Comparison of ENCODE assay signal across 10 cellular contexts in the genomic region with DNA sequence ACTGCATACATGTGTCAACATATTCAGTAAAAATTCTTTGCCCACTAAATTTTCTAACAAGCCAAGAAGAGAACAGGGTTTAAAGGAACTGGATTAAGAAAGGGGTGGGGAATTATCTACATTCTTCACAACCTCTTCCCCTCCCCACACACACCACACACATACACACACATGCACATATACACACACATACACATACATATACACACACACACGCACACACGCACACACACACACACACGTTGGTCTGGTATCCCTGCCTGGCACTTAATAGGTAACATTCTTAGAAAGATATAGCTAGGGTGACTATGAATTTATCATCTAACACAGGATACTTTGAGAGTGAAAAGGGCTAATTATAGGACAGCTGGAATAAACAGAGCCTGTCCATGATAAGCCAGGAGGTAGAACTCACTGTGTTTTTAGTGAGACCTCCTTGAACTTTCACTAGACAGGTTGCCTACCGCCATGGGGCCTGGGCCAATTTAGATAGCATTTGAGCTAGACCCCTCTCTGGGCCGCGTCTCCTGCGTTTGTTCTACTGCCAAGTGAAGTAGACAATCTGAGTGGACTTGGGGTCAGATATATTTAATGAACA. TPM values are rescaled to one million over a fixed set of nuclear protein-coding genes. Genes with fewer than 3 reads are reported as not detected.
DNase-seq lines count a peak whose midpoint lies in the region; ATAC-seq and TF ChIP-seq lines count a peak whose summit lies in the region.
"Had no signal": no experiment of that assay in that cellular context is flagged by ENCODE, and none has a peak within 500 bp of the region (broad histone marks: within the 10 kb centered on the region; RNA-seq: fewer than 3 reads in every experiment).

No MANE protein-coding gene starts in this region.

- BruUV-seq in HCT116 (replicated peaks; lab: Mats Ljungman, UMichigan), result no TSS peak

- peaks cover 6% of the 10 kb centered on the region for H3K27me3 Mint-ChIP-seq in nephron progenitor cell (ENCODE audit: low read depth, poor library complexity)

- H3K27ac Mint-ChIP-seq in nephron progenitor cell, result no peak overlapping the region
- H3K27ac Mint-ChIP-seq: nephron had no signal

- no peaks in the 10 kb centered on the region for H3K9me3 ChIP-seq in HCT116 (ENCODE audit: control insufficient read depth in 1 of 2, insufficient read depth in 1 of 2, low read depth in 1 of 2, low read length in 2 of 2)
- no peaks in the 10 kb centered on the region for H3K9me3 ChIP-seq in body of pancreas

- no peaks in the 10 kb centered on the region for H3K9me2 ChIP-seq in HCT116 (ENCODE audit: insufficient read depth)

- H3K36me3 Mint-ChIP-seq in nephron progenitor cell (ENCODE audit: low read depth), result peaks cover 6% of the 10 kb centered on the region

- TF ChIP-seq POLR2A in HCT116 (IDR thresholded peaks at IDR 0.05; ENCODE audit: borderline replicate concordance, extremely low read depth, insufficient read depth, insufficient read length) (no peak), body of pancreas (IDR thresholded peaks at IDR 0.05) (no peak)

- CTCF ChIA-PET in HCT116 (lab: Charles Lee) (no interaction called here), HEK293T (lab: Yijun Ruan, JAX) (no interaction called here)

- H3K27ac ChIP-seq in ACC112 (ENCODE audit: low read depth, low read length), result no peak overlapping the region
- H3K27ac ChIP-seq in HCT116 (ENCODE audit: low read depth, low read length), result peak overlapping the region; percentile 62; the same call in 1 of the 2 replicates
- peak overlapping the region; percentile 0 to 93 (median 84) for H3K27ac ChIP-seq in body of pancreas

- no peaks in the 10 kb centered on the region for H3K36me3 ChIP-seq in ACC112 (ENCODE audit: insufficient read depth, low read length)
- no peaks in the 10 kb centered on the region for H3K36me3 ChIP-seq in HCT116 (ENCODE audit: control insufficient read depth in 1 of 2, insufficient read depth in 2 of 2, low read length in 2 of 2)
- H3K36me3 ChIP-seq in body of pancreas (replicated peaks in 1 of 2; ENCODE audit: insufficient read depth in 1 of 2, low read depth in 2 of 2), result no peaks in the 10 kb centered on the region

- WGBS in body of pancreas, 2 donors, result 35% methylated on average over 7 of the region's 7 CpGs

- H3K4me1 Mint-ChIP-seq in nephron progenitor cell, result no peaks in the 10 kb centered on the region
- H3K4me1 Mint-ChIP-seq: nephron had no signal

- DNase-seq in HCT116 (ENCODE audit: low read depth, low spot score) (no peak), body of pancreas (no peak), nephron progenitor cell (peak; percentile 5), amniotic stem cell (lab: John Stamatoyannopoulos, UW) (no peak), NCI-H1105 (lab: John Stamatoyannopoulos, UW) (no peak), HEK293T (ENCODE audit: extremely low spot score) (no peak), NCI-H2196 treated with DMSO at 0.1 percent for 48 hours (lab: John Stamatoyannopoulos, UW; ENCODE audit: unreplicated experiment) (no peak)
- DNase-seq: activated CD8-positive, alpha-beta memory T cell treated with anti-CD3 and anti-CD28 coated beads for 24 hours had no signal

- no peak overlapping the region for H3K4me3 Mint-ChIP-seq in nephron progenitor cell
- H3K4me3 Mint-ChIP-seq: nephron had no signal

- H3K27me3 ChIP-seq in ACC112 (ENCODE audit: insufficient read depth, low read length), result no peaks in the 10 kb centered on the region
- no peaks in the 10 kb centered on the region for H3K27me3 ChIP-seq in HCT116 (ENCODE audit: insufficient read depth, low read length)
- no peaks in the 10 kb centered on the region for H3K27me3 ChIP-seq in body of pancreas

- H3K9ac ChIP-seq in HCT116 (ENCODE audit: low read length), result no peak overlapping the region

- H3K4me2 ChIP-seq in HCT116 (ENCODE audit: low read length), result peak overlapping the region; percentile 95

- H3K79me2 ChIP-seq in ACC112 (ENCODE audit: control insufficient read depth, insufficient read depth, low read length, unreplicated experiment), result peaks cover 26% of the 10 kb centered on the region
- peaks cover 12% of the 10 kb centered on the region; the same call in 1 of the 2 replicates for H3K79me2 ChIP-seq in HCT116 (ENCODE audit: insufficient read depth, low read length)

- ATAC-seq in HCT116 (no peak), body of pancreas (no peak)

- intact Hi-C loops in HCT116 (cut with micrococcal nuclease) (loop anchor here (5.0 to 10.0 kb wide), 2 partner anchors 67 to 755 kb away; partner anchors contain the start of gene CCDC7), body of pancreas (cut with DNase I) (loop anchor here (10.0 kb wide), 1 partner anchor 75 kb away; no protein-coding TSS in a partner anchor)

- H3K9me3 Mint-ChIP-seq in nephron progenitor cell, result peaks cover 6% of the 10 kb centered on the region
- H3K9me3 Mint-ChIP-seq: nephron had no signal

- H3K4me1 ChIP-seq in ACC112 (ENCODE audit: control insufficient read depth, insufficient read depth, low read length, unreplicated experiment) (peaks cover 10% of the 10 kb centered on the region), HCT116 (ENCODE audit: control insufficient read depth in 1 of 2, insufficient read depth in 2 of 2, low read length in 2 of 2) (peaks cover 22 to 42% of the 10 kb centered on the region in 2 experiments; a peak in 3 of 4 replicates), body of pancreas (peaks cover 14% of the 10 kb centered on the region)

- H2AFZ ChIP-seq in ACC112 (ENCODE audit: low read length, unreplicated experiment) (peak overlapping the region; percentile 62), HCT116 (ENCODE audit: low read depth, low read length, poor library complexity, severe bottlenecking) (peak overlapping the region; percentile 88)

- H3K4me3 ChIP-seq in ACC112 (ENCODE audit: low read depth, low read length) (peak overlapping the region; percentile 86), HCT116 (replicated peaks in 1 of 2; ENCODE audit: low read depth in 1 of 2, low read length in 2 of 2) (no peak overlapping the region), body of pancreas (no peak overlapping the region)

- POLR2A ChIA-PET in HCT116 (lab: Charles Lee) (no interaction called here), HEK293T (lab: Yijun Ruan, JAX) (interaction anchor here (3.8 kb wide), 1 partner anchor 65 kb away, joined by 24 read pairs; the partner anchor contains the start of gene CCDC7)

- RAD21 ChIA-PET in HCT116 (lab: Charles Lee; ENCODE audit: low non-redundant PET in 1 of 2, low total read pairs in 2 of 2, uncharacterized antibody in 2 of 2, unreplicated experiment in 2 of 2), result no interaction called here

- TF ChIP-seq CTCF in HCT116 (IDR thresholded peaks at IDR 0.05 in 2 of 3, conservative IDR thresholded peaks at IDR 0.05 in 1 of 3; ENCODE audit: borderline replicate concordance in 1 of 3, insufficient read depth in 1 of 3, low read depth in 2 of 3, low read length in 2 of 3) (no peak), body of pancreas (IDR thresholded peaks at IDR 0.05) (no peak), nephron progenitor cell (IDR thresholded peaks at IDR 0.05) (no peak)

- no peaks in the 10 kb centered on the region for H4K20me1 ChIP-seq in HCT116 (ENCODE audit: insufficient read depth)

- TF ChIP-seq RAD21 in HCT116 (IDR thresholded peaks at IDR 0.05; ENCODE audit: low read depth), result no peak

TF ChIP-seq in HCT116, 20 proteins besides CTCF, POLR2A, EP300 and RAD21:
- peak; percentile 3; the same call in 1 of the 2 replicates for TF ChIP-seq FOSL1 (IDR thresholded peaks at IDR 0.05; ENCODE audit: low read depth)
- no peak for TF ChIP-seq ELF1 (IDR thresholded peaks at IDR 0.05; ENCODE audit: borderline replicate concordance, low read depth)
- TF ChIP-seq JUND (IDR thresholded peaks at IDR 0.05), result peak; percentile 6; the same call in 1 of the 2 replicates

TF ChIP-seq in HEK293T, 16 proteins besides CTCF, POLR2A, EP300 and RAD21:
- TF ChIP-seq HDGF (IDR thresholded peaks at IDR 0.05; ENCODE audit: borderline replicate concordance) (no peak), LEF1 (IDR thresholded peaks at IDR 0.05; ENCODE audit: borderline replicate concordance) (no peak), CTBP1 (IDR thresholded peaks at IDR 0.05; ENCODE audit: borderline replicate concordance) (no peak), FOXA1 (IDR thresholded peaks at IDR 0.05) (no peak), L3MBTL2 (conservative IDR thresholded peaks at IDR 0.05) (no peak), SP1 (IDR thresholded peaks at IDR 0.05) (no peak), FOXK2 (IDR thresholded peaks at IDR 0.05) (no peak), TARDBP (IDR thresholded peaks at IDR 0.05) (no peak), ZNF384 (IDR thresholded peaks at IDR 0.05) (no peak), FOXM1 (IDR thresholded peaks at IDR 0.05; ENCODE audit: borderline replicate concordance) (no peak), NFRKB (IDR thresholded peaks at IDR 0.05) (no peak), SUZ12 (IDR thresholded peaks at IDR 0.05) (no peak), ARNT (IDR thresholded peaks at IDR 0.05) (no peak), BHLHE40 (IDR thresholded peaks at IDR 0.05; ENCODE audit: borderline replicate concordance) (no peak), ELF4 (IDR thresholded peaks at IDR 0.05) (no peak)
- TF ChIP-seq, protein P1, sequence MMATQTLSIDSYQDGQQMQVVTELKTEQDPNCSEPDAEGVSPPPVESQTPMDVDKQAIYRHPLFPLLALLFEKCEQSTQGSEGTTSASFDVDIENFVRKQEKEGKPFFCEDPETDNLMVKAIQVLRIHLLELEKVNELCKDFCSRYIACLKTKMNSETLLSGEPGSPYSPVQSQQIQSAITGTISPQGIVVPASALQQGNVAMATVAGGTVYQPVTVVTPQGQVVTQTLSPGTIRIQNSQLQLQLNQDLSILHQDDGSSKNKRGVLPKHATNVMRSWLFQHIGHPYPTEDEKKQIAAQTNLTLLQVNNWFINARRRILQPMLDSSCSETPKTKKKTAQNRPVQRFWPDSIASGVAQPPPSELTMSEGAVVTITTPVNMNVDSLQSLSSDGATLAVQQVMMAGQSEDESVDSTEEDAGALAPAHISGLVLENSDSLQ (IDR thresholded peaks at IDR 0.05), result no peak

RNA-seq across cellular contexts. Expression of gene EPC1, which starts 33.1 kb away (rescaled TPM):
- total RNA-seq in HCT116 (2021; ENCODE audit: unreplicated experiment), result 20.1 TPM
- polyA plus RNA-seq in HCT116 (2012), result 16.0 and 18.5 TPM in 2 replicates
- total RNA-seq in body of pancreas, result 10 to 100 TPM; 31.9 to 39.2 TPM
